Comparison of ENCODE assay signal across 22 cellular contexts in genomic region chr2:231519975-231520555, GRCh38. TPM values are rescaled to one million over a fixed set of nuclear protein-coding genes. Genes with fewer than 3 reads are reported as not detected.
"Had no signal": no experiment of that assay in that cellular context is flagged by ENCODE, and none has a peak within 500 bp of the region (broad histone marks: within the 10 kb centered on the region; RNA-seq: fewer than 3 reads in every experiment).

No MANE protein-coding gene starts in this region.

- H3K9me3 ChIP-seq: gastrocnemius medialis, left ventricle myocardium inferior, mucosa of descending colon, ovary, SK-N-SH, tibial artery, vagina had no signal

- H3K4me3 ChIP-seq: gastrocnemius medialis, left ventricle myocardium inferior, mucosa of descending colon, ovary, tibial artery, vagina had no signal

- H3K36me3 ChIP-seq: gastrocnemius medialis, left ventricle myocardium inferior, ovary, tibial artery, vagina had no signal

- H3K27me3 Mint-ChIP-seq: activated naive CD8-positive, alpha-beta T cell treated with anti-CD3 and anti-CD28 coated beads for 36 hours had no signal

- H3K27ac Mint-ChIP-seq: activated CD4-positive, alpha-beta T cell treated with anti-CD3 and anti-CD28 coated beads, Interleukin-2, amount 10 ng/mL, durations not matched to agents 7 days and 5 days; activated naive CD8-positive, alpha-beta T cell treated with anti-CD3 and anti-CD28 coated beads for 36 hours; activated T-helper 1 cell treated with anti-CD3 and anti-CD28 coated beads, Interleukin-12 subunit alpha, Interleukin-12 subunit beta, Interleukin-2, Interleukin-4 antibody, amounts not matched to agents 30 ng/mL and 10 ng/mL and 1 ng/mL, durations not matched to agents 14 hours and 24 hours and 36 hours; naive B cell had no signal

- H3K36me3 Mint-ChIP-seq: naive B cell had no signal

- H3K27ac ChIP-seq: gastrocnemius medialis, left ventricle myocardium inferior, ovary, tibial artery, vagina had no signal

- ATAC-seq: activated CD4-positive, CD25-positive, alpha-beta regulatory T cell treated with anti-CD3 and anti-CD28 coated beads, Interleukin-2, amount 50 U/mL, for 24 hours; esophagus mucosa; gastrocnemius medialis; mucosa of descending colon; stimulated activated naive CD8-positive, alpha-beta T cell treated with anti-CD3 and anti-CD28 coated beads, Interleukin-15, Interleukin-2, amounts not matched to agents 100 U/mL and 50 U/mL, for 24 hours had no signal

- DNase-seq: activated CD4-positive, alpha-beta T cell treated with anti-CD3 and anti-CD28 coated beads, Interleukin-2, amount 10 ng/mL, durations not matched to agents 7 days and 5 days; activated naive CD8-positive, alpha-beta T cell treated with anti-CD3 and anti-CD28 coated beads for 36 hours; activated T-cell treated with anti-CD3 and anti-CD28 coated beads for 4 hours; amniotic stem cell; gastrocnemius medialis; left ventricle myocardium inferior; mammary epithelial cell; mucosa of descending colon; naive B cell; SK-N-SH; stimulated activated CD4-positive, alpha-beta T cell treated with anti-CD3 and anti-CD28 coated beads, Interleukin-12 subunit alpha, Interleukin-12 subunit beta, amount 100 ng/mL, for 4 hours; stimulated activated CD4-positive, alpha-beta T cell treated with anti-CD3 and anti-CD28 coated beads, Interleukin-1b, Interleukin-23, amount 100 ng/mL, for 48 hours; stimulated activated naive CD8-positive, alpha-beta T cell treated with anti-CD3 and anti-CD28 coated beads, Interleukin-15, Interleukin-2, amounts not matched to agents 100 U/mL and 50 U/mL, for 24 hours; substantia nigra; T-helper 9 cell had no signal

- H3K27me3 ChIP-seq: gastrocnemius medialis, ovary, tibial artery, vagina had no signal

- H3K4me3 Mint-ChIP-seq: activated CD4-positive, alpha-beta T cell treated with anti-CD3 and anti-CD28 coated beads, Interleukin-2, amount 10 ng/mL, durations not matched to agents 7 days and 5 days; activated naive CD8-positive, alpha-beta T cell treated with anti-CD3 and anti-CD28 coated beads for 36 hours; activated T-helper 1 cell treated with anti-CD3 and anti-CD28 coated beads, Interleukin-12 subunit alpha, Interleukin-12 subunit beta, Interleukin-2, Interleukin-4 antibody, amounts not matched to agents 30 ng/mL and 10 ng/mL and 1 ng/mL, durations not matched to agents 14 hours and 24 hours and 36 hours; naive B cell had no signal

- H3K9me3 Mint-ChIP-seq: activated CD4-positive, alpha-beta T cell treated with anti-CD3 and anti-CD28 coated beads, Interleukin-2, amount 10 ng/mL, durations not matched to agents 7 days and 5 days; activated T-helper 1 cell treated with anti-CD3 and anti-CD28 coated beads, Interleukin-12 subunit alpha, Interleukin-12 subunit beta, Interleukin-2, Interleukin-4 antibody, amounts not matched to agents 30 ng/mL and 10 ng/mL and 1 ng/mL, durations not matched to agents 14 hours and 24 hours and 36 hours; naive B cell had no signal

RNA-seq across cellular contexts. Expression of gene NMUR1, which starts 10.2 kb away (rescaled TPM):
- total RNA-seq: activated naive CD8-positive, alpha-beta T cell treated with anti-CD3 and anti-CD28 coated beads for 36 hours; activated T-helper 1 cell treated with anti-CD3 and anti-CD28 coated beads, Interleukin-12 subunit alpha, Interleukin-12 subunit beta, Interleukin-2, Interleukin-4 antibody, amounts not matched to agents 30 ng/mL and 10 ng/mL and 1 ng/mL, durations not matched to agents 14 hours and 24 hours and 36 hours; kidney epithelial cell; mammary epithelial cell; vagina had no signal
- polyA plus RNA-seq: mammary epithelial cell, SK-N-SH had no signal
